ENCODE assay signal across 11 cellular contexts in the genomic region with DNA sequence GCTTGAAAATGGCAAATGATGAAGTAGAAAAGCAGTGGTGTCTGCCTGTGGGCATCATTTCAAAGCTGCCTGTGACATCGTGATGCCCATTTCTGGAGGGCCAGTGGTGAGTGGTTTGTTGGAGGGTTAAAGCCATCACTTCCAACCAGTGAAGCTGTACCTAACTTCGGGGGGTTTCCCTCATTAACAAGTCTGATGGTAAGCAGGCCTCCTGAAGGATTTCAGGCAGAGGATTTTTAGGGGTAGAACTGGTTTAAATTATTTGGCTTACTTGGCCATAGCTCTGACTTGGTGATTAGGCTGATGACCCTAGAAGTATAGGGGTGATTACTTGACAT. TPM values are rescaled to one million over a fixed set of nuclear protein-coding genes. Genes with fewer than 3 reads are reported as not detected.
DNase-seq lines count a peak whose midpoint lies in the region; ATAC-seq and TF ChIP-seq lines count a peak whose summit lies in the region.
"Had no signal": no experiment of that assay in that cellular context is flagged by ENCODE, and none has a peak within 500 bp of the region (broad histone marks: within the 10 kb centered on the region; RNA-seq: fewer than 3 reads in every experiment).

No MANE protein-coding gene starts in this region.

- H3K9me3 Mint-ChIP-seq in activated CD4-positive, alpha-beta T cell treated with anti-CD3 and anti-CD28 coated beads, Interleukin-2, amount 10 ng/mL, durations not matched to agents 7 days and 5 days, result peaks cover 1% of the 10 kb centered on the region

- H3K4me1 Mint-ChIP-seq in activated CD4-positive, alpha-beta T cell treated with anti-CD3 and anti-CD28 coated beads, Interleukin-2, amount 10 ng/mL, durations not matched to agents 7 days and 5 days, result peaks cover 89% of the 10 kb centered on the region

- H3K27ac Mint-ChIP-seq in activated CD4-positive, alpha-beta T cell treated with anti-CD3 and anti-CD28 coated beads, Interleukin-2, amount 10 ng/mL, durations not matched to agents 7 days and 5 days, result peak overlapping the region; percentile 88

- peaks cover 74% of the 10 kb centered on the region for H3K36me3 Mint-ChIP-seq in activated CD4-positive, alpha-beta T cell treated with anti-CD3 and anti-CD28 coated beads, Interleukin-2, amount 10 ng/mL, durations not matched to agents 7 days and 5 days (ENCODE audit: low read depth)

- no peaks in the 10 kb centered on the region for H3K27me3 Mint-ChIP-seq in activated CD4-positive, alpha-beta T cell treated with anti-CD3 and anti-CD28 coated beads, Interleukin-2, amount 10 ng/mL, durations not matched to agents 7 days and 5 days

- POLR2A ChIA-PET in activated CD4-positive, alpha-beta T cell treated with anti-CD3 and anti-CD28 coated beads, Interleukin-2, amount 10 ng/mL, durations not matched to agents 7 days and 5 days (lab: Charles Lee), result no interaction called here

- peak overlapping the region; percentile 66 for H3K27ac ChIP-seq in subcutaneous abdominal adipose tissue (ENCODE audit: low read depth, low read length)

- H3K4me3 ChIP-seq in adipocyte (ENCODE audit: low read length), result peak overlapping the region; percentile 28
- no peak overlapping the region for H3K4me3 ChIP-seq in subcutaneous abdominal adipose tissue (ENCODE audit: low read depth in 1 of 5, low read length in 5 of 5)

- H3K9me3 ChIP-seq in adipocyte (ENCODE audit: control insufficient read depth, low read length) (no peaks in the 10 kb centered on the region), subcutaneous abdominal adipose tissue (ENCODE audit: control insufficient read depth in 5 of 5, low read length in 5 of 5) (no peaks in the 10 kb centered on the region)

- H3K9ac ChIP-seq in adipocyte (ENCODE audit: low read length) (peak overlapping the region; percentile 38), subcutaneous abdominal adipose tissue (ENCODE audit: low read length in 5 of 5) (peak overlapping the region in 1 of 5 donors; percentile 28)

- H3K4me1 ChIP-seq in adipocyte (ENCODE audit: control insufficient read depth, insufficient read depth, low read length) (peaks cover 61% of the 10 kb centered on the region), subcutaneous abdominal adipose tissue (ENCODE audit: control insufficient read depth in 5 of 5, insufficient read depth in 5 of 5, low read length in 5 of 5) (peaks cover 0 to 52% (median 41%) of the 10 kb centered on the region in 5 donors)

- no peak for DNase-seq in activated CD4-positive, alpha-beta T cell treated with anti-CD3 and anti-CD28 coated beads, Interleukin-2, amount 10 ng/mL, durations not matched to agents 7 days and 5 days
- no peak for DNase-seq in activated CD4-positive, alpha-beta T cell treated with anti-CD3 and anti-CD28 coated beads for 1 hour
- no peak for DNase-seq in adipocyte (ENCODE audit: low read depth)
- DNase-seq in erythroblast (lab: John Stamatoyannopoulos, UW), result no peak
- DNase-seq in stimulated activated naive CD4-positive, alpha-beta T cell treated with Interleukin-2 at 50 U/mL for 16 hours (lab: John Stamatoyannopoulos, UW), result no peak
- no peak for DNase-seq in DMS114 treated with DMSO at 0.1 percent for 48 hours (lab: John Stamatoyannopoulos, UW; ENCODE audit: unreplicated experiment)
- DNase-seq: amniotic stem cell, NCI-H187 treated with DMSO at 0.1 percent for 48 hours had no signal

- peak overlapping the region; percentile 20 for H3K4me3 Mint-ChIP-seq in activated CD4-positive, alpha-beta T cell treated with anti-CD3 and anti-CD28 coated beads, Interleukin-2, amount 10 ng/mL, durations not matched to agents 7 days and 5 days
- H3K4me3 Mint-ChIP-seq: neural crest cell had no signal

- no peaks in the 10 kb centered on the region for H3K27me3 ChIP-seq in adipocyte (replicated peaks; ENCODE audit: control insufficient read depth, insufficient read depth, low read length)
- no peaks in the 10 kb centered on the region for H3K27me3 ChIP-seq in subcutaneous abdominal adipose tissue (ENCODE audit: control insufficient read depth in 5 of 5, insufficient read depth in 4 of 5, low read length in 5 of 5)

- TF ChIP-seq POLR2A in erythroblast (IDR thresholded peaks at IDR 0.05; ENCODE audit: low read length), result no peak

- CTCF ChIA-PET in activated CD4-positive, alpha-beta T cell treated with anti-CD3 and anti-CD28 coated beads, Interleukin-2, amount 10 ng/mL, durations not matched to agents 7 days and 5 days (lab: Charles Lee), result interaction anchor here (0.6 to 3.2 kb wide), 7 partner anchors 9 to 379 kb away, joined by 3 to 19 read pairs (median 5); a partner anchor contains a TSS

- ATAC-seq in HG03066 (IDR thresholded peaks at IDR 0.05; ENCODE audit: low read depth, unreplicated experiment), result peak; percentile 16

- no peaks in the 10 kb centered on the region for H3K36me3 ChIP-seq in adipocyte (ENCODE audit: control insufficient read depth, insufficient read depth, low read length, severe bottlenecking)
- H3K36me3 ChIP-seq in subcutaneous abdominal adipose tissue (ENCODE audit: control insufficient read depth in 5 of 5, insufficient read depth in 5 of 5, low read length in 5 of 5), result no peaks in the 10 kb centered on the region

RNA-seq across cellular contexts. Expression of a gene that starts 10.7 kb away (rescaled TPM):
- 100 to 1,000 TPM; 167 to 184 TPM for total RNA-seq in activated CD4-positive, alpha-beta T cell treated with anti-CD3 and anti-CD28 coated beads, Interleukin-2, amount 10 ng/mL, durations not matched to agents 7 days and 5 days
